1 cellular context compared by ENCODE assay signal in genomic region chr4:83361416-83362196, GRCh38.
A peak's percentile ranks its signal among the peaks of the same experiment; 100 is the strongest.
TF ChIP-seq lines count a peak whose summit lies in the region.

No MANE protein-coding gene starts in this region.

TF ChIP-seq in K562, 482 proteins besides CTCF, POLR2A, EP300 and RAD21:
- TF ChIP-seq ZNF274 (IDR thresholded peaks at IDR 0.05; ENCODE audit: borderline replicate concordance, low read depth, low read length) = no peak
- no peak for TF ChIP-seq RBM14 (IDR thresholded peaks at IDR 0.05; ENCODE audit: borderline replicate concordance, insufficient read depth, low read depth, low read length)
- TF ChIP-seq NR1H2 (CRISPR knock-in tag; IDR thresholded peaks at IDR 0.05) = no peak
- TF ChIP-seq, protein P1, sequence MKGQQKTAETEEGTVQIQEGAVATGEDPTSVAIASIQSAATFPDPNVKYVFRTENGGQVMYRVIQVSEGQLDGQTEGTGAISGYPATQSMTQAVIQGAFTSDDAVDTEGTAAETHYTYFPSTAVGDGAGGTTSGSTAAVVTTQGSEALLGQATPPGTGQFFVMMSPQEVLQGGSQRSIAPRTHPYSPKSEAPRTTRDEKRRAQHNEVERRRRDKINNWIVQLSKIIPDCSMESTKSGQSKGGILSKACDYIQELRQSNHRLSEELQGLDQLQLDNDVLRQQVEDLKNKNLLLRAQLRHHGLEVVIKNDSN (CRISPR knock-in tag; IDR thresholded peaks at IDR 0.05) = peak; percentile 44; the same call in 1 of the 2 replicates
- TF ChIP-seq MEF2D (tag; conservative IDR thresholded peaks at IDR 0.05; ENCODE audit: low read depth) = 0 out of 2 replicates have a peak, but pooled peaks have one; percentile 41
- TF ChIP-seq TCF3 (CRISPR knock-in tag; IDR thresholded peaks at IDR 0.05) = peak; percentile 54
- no peak for TF ChIP-seq EWSR1 (IDR thresholded peaks at IDR 0.05; ENCODE audit: borderline replicate concordance, low read depth, partially characterized antibody)
- TF ChIP-seq ZBTB17 (CRISPR knock-in tag; IDR thresholded peaks at IDR 0.05) = peak; percentile 92
- TF ChIP-seq, protein P2, sequence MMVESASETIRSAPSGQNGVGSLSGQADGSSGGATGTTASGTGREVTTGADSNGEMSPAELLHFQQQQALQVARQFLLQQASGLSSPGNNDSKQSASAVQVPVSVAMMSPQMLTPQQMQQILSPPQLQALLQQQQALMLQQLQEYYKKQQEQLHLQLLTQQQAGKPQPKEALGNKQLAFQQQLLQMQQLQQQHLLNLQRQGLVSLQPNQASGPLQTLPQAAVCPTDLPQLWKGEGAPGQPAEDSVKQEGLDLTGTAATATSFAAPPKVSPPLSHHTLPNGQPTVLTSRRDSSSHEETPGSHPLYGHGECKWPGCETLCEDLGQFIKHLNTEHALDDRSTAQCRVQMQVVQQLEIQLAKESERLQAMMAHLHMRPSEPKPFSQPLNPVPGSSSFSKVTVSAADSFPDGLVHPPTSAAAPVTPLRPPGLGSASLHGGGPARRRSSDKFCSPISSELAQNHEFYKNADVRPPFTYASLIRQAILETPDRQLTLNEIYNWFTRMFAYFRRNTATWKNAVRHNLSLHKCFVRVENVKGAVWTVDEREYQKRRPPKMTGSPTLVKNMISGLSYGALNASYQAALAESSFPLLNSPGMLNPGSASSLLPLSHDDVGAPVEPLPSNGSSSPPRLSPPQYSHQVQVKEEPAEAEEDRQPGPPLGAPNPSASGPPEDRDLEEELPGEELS (CRISPR knock-in tag; IDR thresholded peaks at IDR 0.05; ENCODE audit: borderline replicate concordance) = no peak
- TF ChIP-seq ZFX (CRISPR knock-in tag; IDR thresholded peaks at IDR 0.05) = peak; percentile 47; the same call in 1 of the 2 replicates
- no peak for TF ChIP-seq CHD7 (IDR thresholded peaks at IDR 0.05; ENCODE audit: low read depth, low read length)
- no peak for TF ChIP-seq PTTG1 (tag; IDR thresholded peaks at IDR 0.05; ENCODE audit: low read depth)
- no peak for TF ChIP-seq POLR3G (IDR thresholded peaks at IDR 0.05; ENCODE audit: extremely low read depth, insufficient read length, insufficient replicate concordance)
- no peak for TF ChIP-seq CTBP1 (IDR thresholded peaks at IDR 0.05; ENCODE audit: borderline replicate concordance)
